17 cellular contexts compared by ENCODE assay signal in genomic region chr10:75572478-75572877, GRCh38.
DNase-seq lines count a peak whose midpoint lies in the region; ATAC-seq and TF ChIP-seq lines count a peak whose summit lies in the region.
"Had no signal": no experiment of that assay in that cellular context is flagged by ENCODE, and none has a peak within 500 bp of the region (broad histone marks: within the 10 kb centered on the region; RNA-seq: fewer than 3 reads in every experiment).

No MANE protein-coding gene starts in this region.

- POLR2A ChIA-PET in HEK293 (lab: Yijun Ruan, JAX): no interaction called here

- CTCF ChIA-PET in HEK293 (lab: Yijun Ruan, JAX): no interaction called here

- H3K27ac ChIP-seq in BLaER1 (no peak overlapping the region), HEK293 (ENCODE audit: extremely low read depth, low read depth, low read length) (no peak overlapping the region)
- H3K27ac ChIP-seq: BLaER1 treated with 17β-estradiol and CSF1 and Interleukin-3, amounts not matched to agents 10 nM and 100 nM; C4-2B had no signal

- H3K4me3 ChIP-seq in BLaER1 (peak overlapping the region; percentile 22; the same call in 1 of the 2 replicates), HEK293 (ENCODE audit: low read depth, low read length) (no peak overlapping the region), adipocyte (ENCODE audit: low read length) (peak overlapping the region; percentile 19)

- TF ChIP-seq CTCF in HEK293 (tag by site-specific recombination; IDR thresholded peaks at IDR 0.05): no peak

- H4K20me1 ChIP-seq in BLaER1: no peaks in the 10 kb centered on the region
- H4K20me1 ChIP-seq: BLaER1 treated with 17β-estradiol and CSF1 and Interleukin-3, amounts not matched to agents 10 nM and 100 nM had no signal

- DNase-seq in adipocyte (ENCODE audit: low read depth) (no peak), midbrain (lab: John Stamatoyannopoulos, UW) (no peak), amniotic stem cell (lab: John Stamatoyannopoulos, UW) (no peak)
- DNase-seq: 8988T; ACHN; BE2C; Caco-2; Calu3; CD4-positive, alpha-beta T cell; CD8-positive, alpha-beta T cell; DMS79 treated with DMSO at 0.1 percent for 48 hours; GF-D8 had no signal

- no peak overlapping the region for H3K4me2 ChIP-seq in BLaER1
- H3K4me2 ChIP-seq: BLaER1 treated with 17β-estradiol and CSF1 and Interleukin-3, amounts not matched to agents 10 nM and 100 nM had no signal

- no peaks in the 10 kb centered on the region for H3K36me3 ChIP-seq in BLaER1
- H3K36me3 ChIP-seq in HEK293 (ENCODE audit: control insufficient read depth in 2 of 2, insufficient read depth in 1 of 2, low read length in 2 of 2): no peaks in the 10 kb centered on the region
- no peaks in the 10 kb centered on the region for H3K36me3 ChIP-seq in adipocyte (ENCODE audit: control insufficient read depth, insufficient read depth, low read length, severe bottlenecking)
- H3K36me3 ChIP-seq: BE2C; BLaER1 treated with 17β-estradiol and CSF1 and Interleukin-3, amounts not matched to agents 10 nM and 100 nM had no signal

- H3K9ac ChIP-seq in BLaER1 (no peak overlapping the region), adipocyte (ENCODE audit: low read length) (no peak overlapping the region)
- H3K9ac ChIP-seq: BLaER1 treated with 17β-estradiol and CSF1 and Interleukin-3, amounts not matched to agents 10 nM and 100 nM had no signal

- H3K27me3 ChIP-seq in BLaER1 (no peaks in the 10 kb centered on the region), adipocyte (replicated peaks; ENCODE audit: control insufficient read depth, insufficient read depth, low read length) (no peaks in the 10 kb centered on the region)
- H3K27me3 ChIP-seq: BE2C; BLaER1 treated with 17β-estradiol and CSF1 and Interleukin-3, amounts not matched to agents 10 nM and 100 nM had no signal

- ATAC-seq in HG02938 (IDR thresholded peaks at IDR 0.05; ENCODE audit: unreplicated experiment): no peak
- ATAC-seq: CD8-positive, alpha-beta T cell had no signal

- no peaks in the 10 kb centered on the region for H3K4me1 ChIP-seq in BLaER1
- no peaks in the 10 kb centered on the region for H3K4me1 ChIP-seq in HEK293 (ENCODE audit: control insufficient read depth, insufficient read depth, low read length)
- no peaks in the 10 kb centered on the region for H3K4me1 ChIP-seq in adipocyte (ENCODE audit: control insufficient read depth, insufficient read depth, low read length)
- H3K4me1 ChIP-seq: BE2C; BLaER1 treated with 17β-estradiol and CSF1 and Interleukin-3, amounts not matched to agents 10 nM and 100 nM; Caco-2 had no signal

- H3K9me3 ChIP-seq in BLaER1 (peaks cover 63% of the 10 kb centered on the region), HEK293 (ENCODE audit: control insufficient read depth, insufficient read depth, low read depth, low read length) (no peaks in the 10 kb centered on the region; the same call in 1 of the 2 replicates), adipocyte (ENCODE audit: control insufficient read depth, low read length) (peaks cover 31% of the 10 kb centered on the region)
- H3K9me3 ChIP-seq: BE2C had no signal

TF ChIP-seq in HEK293, 187 proteins besides CTCF, POLR2A, EP300 and RAD21:
- no peak for TF ChIP-seq ZNF214 (tag by site-specific recombination; IDR thresholded peaks at IDR 0.05; ENCODE audit: borderline replicate concordance)
- TF ChIP-seq HIC1 (tag by site-specific recombination; IDR thresholded peaks at IDR 0.05): no peak
- TF ChIP-seq ZNF549 (tag by site-specific recombination; IDR thresholded peaks at IDR 0.05): 0 out of 2 replicates have a peak, but pooled peaks have one; percentile 18
- no peak for TF ChIP-seq SCRT1 (tag by site-specific recombination; IDR thresholded peaks at IDR 0.05; ENCODE audit: borderline replicate concordance)
- no peak for TF ChIP-seq MEIS1 (CRISPR knock-in tag; IDR thresholded peaks at IDR 0.05; ENCODE audit: borderline replicate concordance)
- TF ChIP-seq, protein P1, sequence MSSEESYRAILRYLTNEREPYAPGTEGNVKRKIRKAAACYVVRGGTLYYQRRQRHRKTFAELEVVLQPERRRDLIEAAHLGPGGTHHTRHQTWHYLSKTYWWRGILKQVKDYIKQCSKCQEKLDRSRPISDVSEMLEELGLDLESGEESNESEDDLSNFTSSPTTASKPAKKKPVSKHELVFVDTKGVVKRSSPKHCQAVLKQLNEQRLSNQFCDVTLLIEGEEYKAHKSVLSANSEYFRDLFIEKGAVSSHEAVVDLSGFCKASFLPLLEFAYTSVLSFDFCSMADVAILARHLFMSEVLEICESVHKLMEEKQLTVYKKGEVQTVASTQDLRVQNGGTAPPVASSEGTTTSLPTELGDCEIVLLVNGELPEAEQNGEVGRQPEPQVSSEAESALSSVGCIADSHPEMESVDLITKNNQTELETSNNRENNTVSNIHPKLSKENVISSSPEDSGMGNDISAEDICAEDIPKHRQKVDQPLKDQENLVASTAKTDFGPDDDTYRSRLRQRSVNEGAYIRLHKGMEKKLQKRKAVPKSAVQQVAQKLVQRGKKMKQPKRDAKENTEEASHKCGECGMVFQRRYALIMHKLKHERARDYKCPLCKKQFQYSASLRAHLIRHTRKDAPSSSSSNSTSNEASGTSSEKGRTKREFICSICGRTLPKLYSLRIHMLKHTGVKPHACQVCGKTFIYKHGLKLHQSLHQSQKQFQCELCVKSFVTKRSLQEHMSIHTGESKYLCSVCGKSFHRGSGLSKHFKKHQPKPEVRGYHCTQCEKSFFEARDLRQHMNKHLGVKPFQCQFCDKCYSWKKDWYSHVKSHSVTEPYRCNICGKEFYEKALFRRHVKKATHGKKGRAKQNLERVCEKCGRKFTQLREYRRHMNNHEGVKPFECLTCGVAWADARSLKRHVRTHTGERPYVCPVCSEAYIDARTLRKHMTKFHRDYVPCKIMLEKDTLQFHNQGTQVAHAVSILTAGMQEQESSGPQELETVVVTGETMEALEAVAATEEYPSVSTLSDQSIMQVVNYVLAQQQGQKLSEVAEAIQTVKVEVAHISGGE (tag by site-specific recombination; conservative IDR thresholded peaks at IDR 0.05; ENCODE audit: low read depth): no peak
- TF ChIP-seq SETDB1 (IDR thresholded peaks at IDR 0.05; ENCODE audit: insufficient read length, low read length): peak; percentile 84
- TF ChIP-seq ZNF248 (tag by site-specific recombination; IDR thresholded peaks at IDR 0.05): no peak
- no peak for TF ChIP-seq ZBTB1 (tag by site-specific recombination; IDR thresholded peaks at IDR 0.05)
- TF ChIP-seq ZFP37 (tag by site-specific recombination; IDR thresholded peaks at IDR 0.05): no peak
